27 cellular contexts compared by ENCODE assay signal in genomic region chr1:165224504-165224903, GRCh38.
"Had no signal": no experiment of that assay in that cellular context is flagged by ENCODE, and none has a peak within 500 bp of the region (broad histone marks: within the 10 kb centered on the region; RNA-seq: fewer than 3 reads in every experiment).

No MANE protein-coding gene starts in this region.

- H3K4me3 ChIP-seq: stomach, suprapubic skin, testis, thoracic aorta, thyroid gland, tibial artery, tibial nerve, transverse colon, upper lobe of left lung, upper lobe of right lung, uterus, vagina had no signal

- H3K4me1 ChIP-seq: stomach, suprapubic skin, testis, thyroid gland, tibial nerve, transverse colon, upper lobe of left lung, upper lobe of right lung, uterus, vagina had no signal

- H3K27me3 ChIP-seq: stomach, testis, thyroid gland, tibial nerve, transverse colon, upper lobe of left lung, upper lobe of right lung, uterus, vagina had no signal

- H3K27ac ChIP-seq: stomach, suprapubic skin, testis, thoracic aorta, thyroid gland, tibial artery, tibial nerve, transverse colon, upper lobe of left lung, upper lobe of right lung, uterus, vagina had no signal

- DNase-seq: stimulated activated CD4-positive, alpha-beta T cell treated with anti-CD3 and anti-CD28 coated beads, Interleukin-2, amount 100 ng/mL, for 48 hours; stimulated activated CD4-positive, alpha-beta T cell treated with anti-CD3 and anti-CD28 coated beads, Interleukin-4, amount 100 ng/mL, for 1 hour; stimulated activated CD4-positive, alpha-beta T cell treated with anti-CD3 and anti-CD28 coated beads, Interleukin-4, amount 100 ng/mL, for 24 hours; stimulated activated CD4-positive, alpha-beta T cell treated with anti-CD3 and anti-CD28 coated beads, Interleukin-4, amount 100 ng/mL, for 4 hours; stimulated activated CD8-positive, alpha-beta memory T cell treated with anti-CD3 and anti-CD28 coated beads, Interleukin-4, amount 100 ng/mL, for 48 hours; stimulated activated naive B cell treated with anti-CD40 and anti-IgM and Interleukin-4, amounts not matched to agents 10 μg/mL and 1 μg/mL and 100 μg/mL, for 72 hours; stimulated activated naive CD4-positive, alpha-beta T cell; stimulated activated naive CD4-positive, alpha-beta T cell treated with Interleukin-2 at 50 U/mL for 16 hours; stimulated activated naive CD8-positive, alpha-beta T cell treated with anti-CD3 and anti-CD28 coated beads, Interleukin-15, amount 100 ng/mL, for 72 hours; stimulated activated naive CD8-positive, alpha-beta T cell treated with anti-CD3 and anti-CD28 coated beads, Interleukin-15, Interleukin-2, amounts not matched to agents 100 U/mL and 50 U/mL, for 24 hours; stomach; substantia nigra; testis; thyroid gland; tibial artery; transverse colon; trophoblast cell; upper lobe of left lung; upper lobe of right lung; uterus had no signal

- H3K36me3 ChIP-seq: stomach, suprapubic skin, thoracic aorta, thyroid gland, tibial artery, tibial nerve, transverse colon, upper lobe of left lung, upper lobe of right lung, uterus, vagina had no signal

- H3K9me3 ChIP-seq: stomach, suprapubic skin, testis, thoracic aorta, thyroid gland, tibial artery, tibial nerve, transverse colon, upper lobe of left lung, upper lobe of right lung, uterus, vagina had no signal

- FAIRE-seq: urothelium cell line had no signal

- ATAC-seq: stimulated activated effector memory CD8-positive, alpha-beta T cell treated with anti-CD3 and anti-CD28 coated beads, Interleukin-12 subunit alpha, Interleukin-12 subunit beta, amount 100 ng/mL, for 72 hours; stimulated activated memory B cell treated with anti-CD40 and anti-IgM and Interleukin-4, amounts not matched to agents 10 μg/mL and 1 μg/mL and 100 μg/mL, for 72 hours; stimulated activated naive B cell treated with anti-CD40 and anti-IgM and Interleukin-4, amounts not matched to agents 10 μg/mL and 1 μg/mL and 100 μg/mL, for 72 hours; stimulated activated naive CD8-positive, alpha-beta T cell treated with anti-CD3 and anti-CD28 coated beads, Interleukin-15, amount 100 ng/mL, for 72 hours; stimulated activated naive CD8-positive, alpha-beta T cell treated with anti-CD3 and anti-CD28 coated beads, Interleukin-15, Interleukin-2, amounts not matched to agents 100 U/mL and 50 U/mL, for 24 hours; upper lobe of right lung had no signal
